Comparison of ENCODE assay signal across 23 cellular contexts in genomic region chr4:71404049-71404448, GRCh38.
A peak's percentile ranks its signal among the peaks of the same experiment; 100 is the strongest.
DNase-seq lines count a peak whose midpoint lies in the region; ATAC-seq and TF ChIP-seq lines count a peak whose summit lies in the region.
"Had no signal": no experiment of that assay in that cellular context is flagged by ENCODE, and none has a peak within 500 bp of the region (broad histone marks: within the 10 kb centered on the region; RNA-seq: fewer than 3 reads in every experiment).

No MANE protein-coding gene starts in this region.

- H3K4me1 Mint-ChIP-seq in chondrocyte (ENCODE audit: low read depth), result no peaks in the 10 kb centered on the region
- H3K4me1 Mint-ChIP-seq: CD4-positive, CD25-positive, alpha-beta regulatory T cell had no signal

- intact Hi-C loops in body of pancreas (cut with DNase I), result no loop called here
- intact Hi-C loops in left cardiac atrium (cut with DNase I), result no loop called here

- H2AFZ ChIP-seq in GM23248 (no peak overlapping the region), Loucy (ENCODE audit: low read length) (no peak overlapping the region), neural cell (ENCODE audit: low read depth, low read length) (no peak overlapping the region)

- H3K9me2 ChIP-seq in GM23248 (ENCODE audit: insufficient read depth) (no peaks in the 10 kb centered on the region; the same call in 1 of the 2 replicates), Loucy (replicated peaks; ENCODE audit: low read depth, low read length) (no peaks in the 10 kb centered on the region), neural cell (ENCODE audit: insufficient read depth, low read length) (no peaks in the 10 kb centered on the region)

- TF ChIP-seq EP300 in neural cell (conservative IDR thresholded peaks at IDR 0.05; ENCODE audit: poor library complexity, severe bottlenecking), result no peak

- H3K9ac ChIP-seq in GM23248 (no peak overlapping the region), Loucy (ENCODE audit: low read depth, low read length, poor library complexity, severe bottlenecking) (no peak overlapping the region), neural cell (ENCODE audit: low read length) (no peak overlapping the region)
- H3K9ac ChIP-seq: BLaER1 had no signal

- H3K4me2 ChIP-seq in GM23248 (ENCODE audit: unreplicated experiment), result no peak overlapping the region
- peak overlapping the region; percentile 30 for H3K4me2 ChIP-seq in Loucy (ENCODE audit: low read depth, low read length, poor library complexity, severe bottlenecking)
- no peak overlapping the region for H3K4me2 ChIP-seq in neural cell (ENCODE audit: low read length)
- H3K4me2 ChIP-seq: BLaER1 had no signal

- TF ChIP-seq RAD21 in neural cell (conservative IDR thresholded peaks at IDR 0.05), result no peak

- peaks cover 9% of the 10 kb centered on the region for H3K4me1 ChIP-seq in GM23248 (ENCODE audit: insufficient read depth)
- peaks cover 44% of the 10 kb centered on the region for H3K4me1 ChIP-seq in Loucy (ENCODE audit: insufficient read depth, low read length, poor library complexity, severe bottlenecking)
- peaks cover 14% of the 10 kb centered on the region for H3K4me1 ChIP-seq in body of pancreas
- H3K4me1 ChIP-seq: BLaER1 had no signal

- no peak overlapping the region for H3K27ac ChIP-seq in GM23248
- H3K27ac ChIP-seq in body of pancreas, result no peak overlapping the region
- H3K27ac ChIP-seq in neural cell (ENCODE audit: low read length), result peak overlapping the region; percentile 21
- H3K27ac ChIP-seq: BLaER1, RWPE1 had no signal

- peaks cover 8% of the 10 kb centered on the region for H3K9me3 Mint-ChIP-seq in chondrocyte (ENCODE audit: low read depth)

- H4K20me1 ChIP-seq in GM23248 (ENCODE audit: insufficient read depth) (no peaks in the 10 kb centered on the region), Loucy (ENCODE audit: insufficient read depth, low read length, poor library complexity, severe bottlenecking) (no peaks in the 10 kb centered on the region), neural cell (ENCODE audit: insufficient read depth) (no peaks in the 10 kb centered on the region)
- H4K20me1 ChIP-seq: BLaER1 had no signal

- TF ChIP-seq CTCF in Loucy (conservative IDR thresholded peaks at IDR 0.05; ENCODE audit: low read length) (no peak), body of pancreas (IDR thresholded peaks at IDR 0.05) (no peak), neural cell (IDR thresholded peaks at IDR 0.05; ENCODE audit: poor library complexity, severe bottlenecking) (no peak), chondrocyte (IDR thresholded peaks at IDR 0.05) (no peak)

- DNase-seq in GM23248, result peak; percentile 3
- no peak for DNase-seq in body of pancreas
- no peak for DNase-seq in mucosa of gallbladder (ENCODE audit: low spot score)
- DNase-seq in chondrocyte (ENCODE audit: low spot score), result no peak
- DNase-seq in left cardiac atrium, result no peak
- DNase-seq: CD4-positive, CD25-positive, alpha-beta regulatory T cell; GDM1; HCEC 1CT; KG1; NCI-H1105; NCI-H1436 treated with DMSO at 0.1 percent for 48 hours; NCI-H187 treated with DMSO at 0.1 percent for 48 hours; NCI-H2107; NCI-H226; NCI-H510A; NCI-H69; SHP77 had no signal

- no peaks in the 10 kb centered on the region for H3K9me3 ChIP-seq in GM23248 (ENCODE audit: low read depth)
- H3K9me3 ChIP-seq in Loucy (ENCODE audit: insufficient read depth, low read depth, low read length), result peaks cover 10% of the 10 kb centered on the region
- H3K9me3 ChIP-seq in body of pancreas, result peaks cover 0 to 3% (median 0%) of the 10 kb centered on the region in 3 donors
- H3K9me3 ChIP-seq in neural cell (ENCODE audit: low read length), result no peaks in the 10 kb centered on the region

- H3F3A ChIP-seq in GM23248 (ENCODE audit: insufficient read depth) (0 out of 2 replicates have a peak, but pooled peaks cover 8% of the 10 kb centered on the region), Loucy (ENCODE audit: low read depth) (no peaks in the 10 kb centered on the region), neural cell (ENCODE audit: insufficient read depth, low read length, poor library complexity, severe bottlenecking) (no peaks in the 10 kb centered on the region)

- H3K4me3 Mint-ChIP-seq in chondrocyte (ENCODE audit: unreplicated experiment), result no peak overlapping the region
- H3K4me3 Mint-ChIP-seq: CD4-positive, CD25-positive, alpha-beta regulatory T cell had no signal

- 100% methylated on average over 1 of the region's 1 CpG for WGBS in GM23248 (ENCODE audit: low coverage in 1 of 2, low lambda C conversion rate in 2 of 2, missing lambda C conversion rate in 2 of 2), 2 experiments
- WGBS in body of pancreas, 2 donors, result 83 to 91% methylated on average over 1 of the region's 1 CpG

- no peak for TF ChIP-seq POLR2A in body of pancreas (IDR thresholded peaks at IDR 0.05)

- H3K36me3 ChIP-seq in GM23248 (ENCODE audit: low read depth), result no peaks in the 10 kb centered on the region
- H3K36me3 ChIP-seq in Loucy (ENCODE audit: insufficient read depth, low read length), result peaks cover 10% of the 10 kb centered on the region
- H3K36me3 ChIP-seq in body of pancreas (replicated peaks in 1 of 2; ENCODE audit: insufficient read depth in 1 of 2, low read depth in 2 of 2), result no peaks in the 10 kb centered on the region
- H3K36me3 ChIP-seq in neural cell (ENCODE audit: insufficient read depth, low read length), result no peaks in the 10 kb centered on the region
- H3K36me3 ChIP-seq: BLaER1 had no signal

- peak; percentile 25 for ATAC-seq in body of pancreas
- ATAC-seq in left cardiac atrium, result no peak
- ATAC-seq: GM12878, Panc1 had no signal

- no peaks in the 10 kb centered on the region for H3K27me3 ChIP-seq in GM23248 (replicated peaks; ENCODE audit: insufficient read depth)
- H3K27me3 ChIP-seq in Loucy (ENCODE audit: insufficient read depth, low read length, poor library complexity, severe bottlenecking), result no peaks in the 10 kb centered on the region
- no peaks in the 10 kb centered on the region for H3K27me3 ChIP-seq in body of pancreas
- no peaks in the 10 kb centered on the region for H3K27me3 ChIP-seq in neural cell (ENCODE audit: insufficient read depth, low read depth, low read length)
- H3K27me3 ChIP-seq: BLaER1 had no signal

- H3K79me2 ChIP-seq in GM23248 (ENCODE audit: insufficient read depth) (no peaks in the 10 kb centered on the region), Loucy (ENCODE audit: insufficient read depth, low read length) (no peaks in the 10 kb centered on the region), neural cell (replicated peaks; ENCODE audit: insufficient read depth, low read length) (no peaks in the 10 kb centered on the region)

- peaks cover 6% of the 10 kb centered on the region for H3K27me3 Mint-ChIP-seq in chondrocyte (ENCODE audit: low read depth)

- H3K4me3 ChIP-seq in GM23248 (no peak overlapping the region), Loucy (ENCODE audit: low read length, poor library complexity, severe bottlenecking) (no peak overlapping the region), body of pancreas (no peak overlapping the region), neural cell (ENCODE audit: low read length) (no peak overlapping the region)
- H3K4me3 ChIP-seq: BLaER1, GM12878 had no signal

- in situ Hi-C loops in GM23248 (cut with MboI), result no loop called here

- H3K36me3 Mint-ChIP-seq in chondrocyte (ENCODE audit: low read depth), result peaks cover 10% of the 10 kb centered on the region
- H3K36me3 Mint-ChIP-seq: CD4-positive, CD25-positive, alpha-beta regulatory T cell had no signal

- H3K27ac Mint-ChIP-seq in chondrocyte (ENCODE audit: unreplicated experiment), result no peak overlapping the region
- H3K27ac Mint-ChIP-seq: CD4-positive, CD25-positive, alpha-beta regulatory T cell had no signal

TF ChIP-seq in neural cell, 6 proteins besides CTCF, POLR2A, EP300 and RAD21:
- no peak for TF ChIP-seq REST (IDR thresholded peaks at IDR 0.05; ENCODE audit: borderline replicate concordance)
